25 cellular contexts compared by ENCODE assay signal in genomic region chr2:172259835-172260234, GRCh38.
DNase-seq lines count a peak whose midpoint lies in the region; ATAC-seq, FAIRE-seq and TF ChIP-seq lines count a peak whose summit lies in the region.
"Had no signal": no experiment of that assay in that cellular context is flagged by ENCODE, and none has a peak within 500 bp of the region (broad histone marks: within the 10 kb centered on the region; RNA-seq: fewer than 3 reads in every experiment).

No MANE protein-coding gene starts in this region.

- TF ChIP-seq CTCF in brain (conservative IDR thresholded peaks at IDR 0.05) (no peak), keratinocyte (optimal IDR thresholded peaks at IDR 0.05 in 1 of 3, IDR thresholded peaks at IDR 0.05 in 1 of 3, conservative IDR thresholded peaks at IDR 0.05 in 1 of 3; ENCODE audit: extremely low read depth in 1 of 3, insufficient read depth in 2 of 3, low read length in 3 of 3) (no peak), smooth muscle cell (IDR thresholded peaks at IDR 0.05; ENCODE audit: borderline replicate concordance, insufficient read depth, poor library complexity, severe bottlenecking) (no peak)

- ATAC-seq in GM19395 (IDR thresholded peaks at IDR 0.05; ENCODE audit: unreplicated experiment) (no peak), left cardiac atrium (no peak)

- H3K27ac Mint-ChIP-seq in brain = peak overlapping the region in 4 of 5 experiments; percentile 25 to 74 (median 58)
- H3K27ac Mint-ChIP-seq: IgD-negative memory B cell had no signal

- no peak overlapping the region for H3K4me3 Mint-ChIP-seq in brain
- H3K4me3 Mint-ChIP-seq: IgD-negative memory B cell had no signal

- no peaks in the 10 kb centered on the region for H3K27me3 Mint-ChIP-seq in brain

- intact Hi-C loops in left cardiac atrium (cut with DNase I) = no loop called here

- 32% methylated on average over 4 of the region's 4 CpGs for WGBS in smooth muscle cell (ENCODE audit: low lambda C conversion rate)

- DNase-seq in keratinocyte (ENCODE audit: low read depth, low spot score) = no peak
- no peak for DNase-seq in smooth muscle cell (lab: John Stamatoyannopoulos, UW; ENCODE audit: unreplicated experiment)
- DNase-seq in left cardiac atrium = no peak
- DNase-seq in substantia nigra (lab: John Stamatoyannopoulos, UW) = no peak
- DNase-seq: AML-193; H7; Karpas-422; MM.1S; NCI-H1092 treated with DMSO at 0.1 percent for 48 hours; NCI-H146; NCI-H2029 treated with DMSO at 0.1 percent for 48 hours; NCI-H446 treated with DMSO at 0.1 percent for 48 hours; NCI-H69; NK-92 treated with Interleukin-12 subunit alpha and Interleukin-12 subunit beta, amount 100 ng/mL, for 24 hours; SHP77 had no signal

- peak overlapping the region; percentile 32 for H3K27ac ChIP-seq in HUES48 (ENCODE audit: low read depth, low read length)
- H3K27ac ChIP-seq in keratinocyte (ENCODE audit: control insufficient read depth, insufficient read depth, low read length) = peak overlapping the region; percentile 97
- H3K27ac ChIP-seq in smooth muscle cell (ENCODE audit: low read depth) = peak overlapping the region; percentile 90
- no peak overlapping the region for H3K27ac ChIP-seq in substantia nigra (ENCODE audit: low read depth, low read length, poor library complexity, severe bottlenecking)
- H3K27ac ChIP-seq: C4-2B, SK-N-MC had no signal

- H3K4me3 ChIP-seq in HUES48 (ENCODE audit: low read depth, low read length) = no peak overlapping the region
- H3K4me3 ChIP-seq in keratinocyte (ENCODE audit: control insufficient read depth in 2 of 3, extremely low read depth in 1 of 3, insufficient read depth in 2 of 3, low read depth in 1 of 3, low read length in 3 of 3) = no peak overlapping the region
- H3K4me3 ChIP-seq in smooth muscle cell = no peak overlapping the region
- H3K4me3 ChIP-seq: SK-N-MC had no signal

- H3K4me2 ChIP-seq in keratinocyte (ENCODE audit: control insufficient read depth, extremely low read depth, insufficient read depth, low read depth, low read length) (no peak overlapping the region), smooth muscle cell (peak overlapping the region; percentile 48)

- no peaks in the 10 kb centered on the region for H3K9me1 ChIP-seq in keratinocyte (ENCODE audit: control insufficient read depth, extremely low read depth, insufficient read depth, low read length)

- no peaks in the 10 kb centered on the region for H3K27me3 ChIP-seq in HUES48 (ENCODE audit: control insufficient read depth, insufficient read depth, low read length)
- no peaks in the 10 kb centered on the region for H3K27me3 ChIP-seq in keratinocyte (ENCODE audit: control insufficient read depth, extremely low read depth, insufficient read depth, low read length)
- no peaks in the 10 kb centered on the region for H3K27me3 ChIP-seq in smooth muscle cell (ENCODE audit: low read depth)

- peak; percentile 39 for FAIRE-seq in keratinocyte (lab: Jason Lieb, UNC)
- FAIRE-seq: D721Med, GM12892, GM18507, RCC 7860 had no signal

- H2AFZ ChIP-seq in keratinocyte (ENCODE audit: control insufficient read depth, low read length) (peak overlapping the region; percentile 37), smooth muscle cell (ENCODE audit: low read depth) (peak overlapping the region; percentile 52)

- peaks cover 28% of the 10 kb centered on the region for H3K4me1 Mint-ChIP-seq in brain
- H3K4me1 Mint-ChIP-seq: IgD-negative memory B cell had no signal

- H3K36me3 ChIP-seq in HUES48 (ENCODE audit: control insufficient read depth, insufficient read depth, low read length) = no peaks in the 10 kb centered on the region
- H3K36me3 ChIP-seq in keratinocyte (ENCODE audit: control insufficient read depth in 2 of 2, extremely low read depth in 1 of 2, insufficient read depth in 2 of 2, low read length in 2 of 2) = no peaks in the 10 kb centered on the region
- no peaks in the 10 kb centered on the region for H3K36me3 ChIP-seq in smooth muscle cell (ENCODE audit: low read depth)

- dilution Hi-C loops in keratinocyte (cut with MboI; ENCODE audit: extremely low pct_ligation_motif_present, low sequenced_read_pairs) = no loop called here

- H3K79me2 ChIP-seq in keratinocyte (ENCODE audit: control insufficient read depth, insufficient read depth, low read length) (no peaks in the 10 kb centered on the region), smooth muscle cell (ENCODE audit: low read depth) (no peaks in the 10 kb centered on the region)

- H3K4me1 ChIP-seq in HUES48 (ENCODE audit: control insufficient read depth, insufficient read depth, low read length) = peaks cover 21% of the 10 kb centered on the region
- peaks cover 25% of the 10 kb centered on the region for H3K4me1 ChIP-seq in keratinocyte (ENCODE audit: control insufficient read depth, extremely low read depth, insufficient read depth, low read length)
- H3K4me1 ChIP-seq in smooth muscle cell (ENCODE audit: low read depth) = peaks cover 20% of the 10 kb centered on the region

- H3K36me3 Mint-ChIP-seq in brain = no peaks in the 10 kb centered on the region

- H3K9me3 Mint-ChIP-seq in brain = peaks cover 0 to 8% (median 5%) of the 10 kb centered on the region in 5 experiments
- H3K9me3 Mint-ChIP-seq: IgD-negative memory B cell had no signal

- peaks cover 8% of the 10 kb centered on the region for H3F3A ChIP-seq in smooth muscle cell (ENCODE audit: low read depth)

- no peaks in the 10 kb centered on the region for H4K20me1 ChIP-seq in keratinocyte (ENCODE audit: control insufficient read depth, extremely low read depth, insufficient read depth, low read length)
- no peaks in the 10 kb centered on the region for H4K20me1 ChIP-seq in smooth muscle cell (ENCODE audit: low read depth)

- H3K9ac ChIP-seq in HUES48 (ENCODE audit: low read depth, low read length) = no peak overlapping the region
- H3K9ac ChIP-seq in keratinocyte (ENCODE audit: control insufficient read depth, extremely low read depth, insufficient read depth, low read length) = no peak overlapping the region
- H3K9ac ChIP-seq in smooth muscle cell (ENCODE audit: low read depth) = peak overlapping the region; percentile 53

- H3K9me3 ChIP-seq in HUES48 (ENCODE audit: control insufficient read depth, insufficient read depth, low read length) = no peaks in the 10 kb centered on the region
- no peaks in the 10 kb centered on the region for H3K9me3 ChIP-seq in keratinocyte (ENCODE audit: control insufficient read depth, low read depth, low read length)
- no peaks in the 10 kb centered on the region for H3K9me3 ChIP-seq in smooth muscle cell (replicated peaks; ENCODE audit: low read depth)
